Comparison of ENCODE assay signal across 8 cellular contexts in genomic region chr1:100039571-100039970, GRCh38.
DNase-seq lines count a peak whose midpoint lies in the region; ATAC-seq and TF ChIP-seq lines count a peak whose summit lies in the region.

No MANE protein-coding gene starts in this region.

- DNase-seq in AG04449 (ENCODE audit: low read depth, low spot score), result no peak
- DNase-seq in GM10248 (ENCODE audit: extremely low spot score), result no peak
- no peak for DNase-seq in NCI-H1105 (lab: John Stamatoyannopoulos, UW)

- peak overlapping the region; percentile 19 for H3K9ac ChIP-seq in HUES6 (ENCODE audit: low read length)

- peaks cover 2 to 18% (median 11%) of the 10 kb centered on the region in 5 experiments for H3K9me3 Mint-ChIP-seq in brain

- no CpG with 5 or more reads among the region's 2 CpGs for whole genome bisulfite sequencing in mesodermal cell (ENCODE audit: insufficient coverage in 2 of 2), 2 experiments

- H3K27me3 ChIP-seq in HUES6 (ENCODE audit: control insufficient read depth, insufficient read depth, low read length), result no peaks in the 10 kb centered on the region

- H3K4me1 Mint-ChIP-seq in brain, result peaks cover 67% of the 10 kb centered on the region

- peaks cover 4% of the 10 kb centered on the region; the same call in 1 of the 2 replicates for H3K4me1 ChIP-seq in HUES6 (ENCODE audit: control insufficient read depth, insufficient read depth, low read length)
- peaks cover 3% of the 10 kb centered on the region for H3K4me1 ChIP-seq in mesodermal cell (ENCODE audit: control insufficient read depth, insufficient read depth, low read length, poor library complexity, severe bottlenecking)

- ATAC-seq in GM21723 (IDR thresholded peaks at IDR 0.05; ENCODE audit: unreplicated experiment) (no peak), GM18511 (IDR thresholded peaks at IDR 0.05; ENCODE audit: unreplicated experiment) (no peak)

- TF ChIP-seq CTCF in AG04449 (IDR thresholded peaks at IDR 0.05; ENCODE audit: insufficient read depth, low read length, missing control alignments), result no peak
- no peak for TF ChIP-seq CTCF in brain (conservative IDR thresholded peaks at IDR 0.05)
- TF ChIP-seq CTCF in GM10248 (IDR thresholded peaks at IDR 0.05; ENCODE audit: control extremely low read depth, extremely low read depth, low read depth, missing control alignments), result no peak

- peak overlapping the region; percentile 96 to 100 (median 99) for H3K27ac Mint-ChIP-seq in brain

- H3K4me3 ChIP-seq in AG04449 (ENCODE audit: low read depth, low read length) (peak overlapping the region; percentile 80), HUES6 (ENCODE audit: low read depth, low read length) (peak overlapping the region; percentile 93), mesodermal cell (ENCODE audit: extremely low read depth, insufficient read depth, low read length, poor library complexity, severe bottlenecking) (peak overlapping the region; percentile 92)

- CTCF ChIA-PET in AG04449 (lab: Yijun Ruan, JAX) (interaction anchor here (1.4 kb wide), 1 partner anchor 11 kb away, joined by 3 read pairs; no protein-coding TSS in a partner anchor), GM10248 (lab: Yijun Ruan, JAX) (no interaction called here)

- H3K36me3 ChIP-seq in HUES6 (ENCODE audit: control insufficient read depth, insufficient read depth, low read length), result peaks cover 10% of the 10 kb centered on the region; the same call in 1 of the 2 replicates
- peaks cover 19% of the 10 kb centered on the region for H3K36me3 ChIP-seq in mesodermal cell (ENCODE audit: control insufficient read depth, insufficient read depth, low read length)

- peaks cover 7% of the 10 kb centered on the region for H3K27me3 Mint-ChIP-seq in brain

- H3K27ac ChIP-seq in HUES6 (ENCODE audit: low read depth, low read length) (peak overlapping the region; percentile 45; the same call in 1 of the 2 replicates), mesodermal cell (ENCODE audit: low read depth, low read length, severe bottlenecking) (no peak overlapping the region)

- peaks cover 32% of the 10 kb centered on the region for H3K36me3 Mint-ChIP-seq in brain

- peak overlapping the region; percentile 95 to 99 (median 98) for H3K4me3 Mint-ChIP-seq in brain

- H3K9me3 ChIP-seq in HUES6 (ENCODE audit: control insufficient read depth, insufficient read depth, low read depth, low read length) (peaks cover 10% of the 10 kb centered on the region; the same call in 1 of the 2 replicates), mesodermal cell (ENCODE audit: control insufficient read depth, low read length) (peaks cover 9% of the 10 kb centered on the region)

- POLR2A ChIA-PET in AG04449 (lab: Yijun Ruan, JAX) (no interaction called here), GM10248 (lab: Yijun Ruan, JAX) (no interaction called here)
